1 cellular context compared by ENCODE assay signal in the genomic region with DNA sequence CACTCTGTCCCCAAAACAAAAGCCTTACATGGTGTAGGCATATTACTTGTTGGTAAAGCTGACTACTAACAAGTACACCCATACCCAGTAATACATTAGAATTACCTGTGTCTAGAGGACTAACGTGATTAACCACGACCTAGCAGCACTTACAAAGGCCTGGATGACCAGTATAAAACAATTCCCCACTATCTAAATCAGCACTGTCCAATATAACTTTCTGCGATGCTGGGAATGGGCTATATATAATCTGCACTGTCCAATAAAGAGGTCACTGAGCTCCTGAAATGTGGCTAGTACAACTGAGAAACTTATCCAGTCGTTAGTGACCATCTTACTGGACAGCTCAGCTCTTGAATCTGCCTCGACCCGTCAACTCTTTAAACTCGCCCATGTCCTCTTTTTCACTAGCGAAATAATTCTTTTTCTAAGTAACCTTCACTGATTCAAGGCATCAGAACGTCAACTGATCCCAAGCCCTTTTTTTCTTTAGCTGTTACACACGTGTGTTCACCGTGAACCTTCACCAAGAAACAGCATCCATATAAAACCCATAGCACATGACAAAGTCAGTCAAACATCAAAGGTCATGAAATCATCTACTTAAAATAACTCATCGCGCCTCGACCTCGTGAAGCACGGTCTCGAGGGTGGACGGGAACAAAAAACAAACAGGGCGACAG.
TF ChIP-seq lines count a peak whose summit lies in the region.

No MANE protein-coding gene starts in this region.

TF ChIP-seq in K562, 482 proteins besides CTCF, POLR2A, EP300 and RAD21:
- TF ChIP-seq, protein P1, sequence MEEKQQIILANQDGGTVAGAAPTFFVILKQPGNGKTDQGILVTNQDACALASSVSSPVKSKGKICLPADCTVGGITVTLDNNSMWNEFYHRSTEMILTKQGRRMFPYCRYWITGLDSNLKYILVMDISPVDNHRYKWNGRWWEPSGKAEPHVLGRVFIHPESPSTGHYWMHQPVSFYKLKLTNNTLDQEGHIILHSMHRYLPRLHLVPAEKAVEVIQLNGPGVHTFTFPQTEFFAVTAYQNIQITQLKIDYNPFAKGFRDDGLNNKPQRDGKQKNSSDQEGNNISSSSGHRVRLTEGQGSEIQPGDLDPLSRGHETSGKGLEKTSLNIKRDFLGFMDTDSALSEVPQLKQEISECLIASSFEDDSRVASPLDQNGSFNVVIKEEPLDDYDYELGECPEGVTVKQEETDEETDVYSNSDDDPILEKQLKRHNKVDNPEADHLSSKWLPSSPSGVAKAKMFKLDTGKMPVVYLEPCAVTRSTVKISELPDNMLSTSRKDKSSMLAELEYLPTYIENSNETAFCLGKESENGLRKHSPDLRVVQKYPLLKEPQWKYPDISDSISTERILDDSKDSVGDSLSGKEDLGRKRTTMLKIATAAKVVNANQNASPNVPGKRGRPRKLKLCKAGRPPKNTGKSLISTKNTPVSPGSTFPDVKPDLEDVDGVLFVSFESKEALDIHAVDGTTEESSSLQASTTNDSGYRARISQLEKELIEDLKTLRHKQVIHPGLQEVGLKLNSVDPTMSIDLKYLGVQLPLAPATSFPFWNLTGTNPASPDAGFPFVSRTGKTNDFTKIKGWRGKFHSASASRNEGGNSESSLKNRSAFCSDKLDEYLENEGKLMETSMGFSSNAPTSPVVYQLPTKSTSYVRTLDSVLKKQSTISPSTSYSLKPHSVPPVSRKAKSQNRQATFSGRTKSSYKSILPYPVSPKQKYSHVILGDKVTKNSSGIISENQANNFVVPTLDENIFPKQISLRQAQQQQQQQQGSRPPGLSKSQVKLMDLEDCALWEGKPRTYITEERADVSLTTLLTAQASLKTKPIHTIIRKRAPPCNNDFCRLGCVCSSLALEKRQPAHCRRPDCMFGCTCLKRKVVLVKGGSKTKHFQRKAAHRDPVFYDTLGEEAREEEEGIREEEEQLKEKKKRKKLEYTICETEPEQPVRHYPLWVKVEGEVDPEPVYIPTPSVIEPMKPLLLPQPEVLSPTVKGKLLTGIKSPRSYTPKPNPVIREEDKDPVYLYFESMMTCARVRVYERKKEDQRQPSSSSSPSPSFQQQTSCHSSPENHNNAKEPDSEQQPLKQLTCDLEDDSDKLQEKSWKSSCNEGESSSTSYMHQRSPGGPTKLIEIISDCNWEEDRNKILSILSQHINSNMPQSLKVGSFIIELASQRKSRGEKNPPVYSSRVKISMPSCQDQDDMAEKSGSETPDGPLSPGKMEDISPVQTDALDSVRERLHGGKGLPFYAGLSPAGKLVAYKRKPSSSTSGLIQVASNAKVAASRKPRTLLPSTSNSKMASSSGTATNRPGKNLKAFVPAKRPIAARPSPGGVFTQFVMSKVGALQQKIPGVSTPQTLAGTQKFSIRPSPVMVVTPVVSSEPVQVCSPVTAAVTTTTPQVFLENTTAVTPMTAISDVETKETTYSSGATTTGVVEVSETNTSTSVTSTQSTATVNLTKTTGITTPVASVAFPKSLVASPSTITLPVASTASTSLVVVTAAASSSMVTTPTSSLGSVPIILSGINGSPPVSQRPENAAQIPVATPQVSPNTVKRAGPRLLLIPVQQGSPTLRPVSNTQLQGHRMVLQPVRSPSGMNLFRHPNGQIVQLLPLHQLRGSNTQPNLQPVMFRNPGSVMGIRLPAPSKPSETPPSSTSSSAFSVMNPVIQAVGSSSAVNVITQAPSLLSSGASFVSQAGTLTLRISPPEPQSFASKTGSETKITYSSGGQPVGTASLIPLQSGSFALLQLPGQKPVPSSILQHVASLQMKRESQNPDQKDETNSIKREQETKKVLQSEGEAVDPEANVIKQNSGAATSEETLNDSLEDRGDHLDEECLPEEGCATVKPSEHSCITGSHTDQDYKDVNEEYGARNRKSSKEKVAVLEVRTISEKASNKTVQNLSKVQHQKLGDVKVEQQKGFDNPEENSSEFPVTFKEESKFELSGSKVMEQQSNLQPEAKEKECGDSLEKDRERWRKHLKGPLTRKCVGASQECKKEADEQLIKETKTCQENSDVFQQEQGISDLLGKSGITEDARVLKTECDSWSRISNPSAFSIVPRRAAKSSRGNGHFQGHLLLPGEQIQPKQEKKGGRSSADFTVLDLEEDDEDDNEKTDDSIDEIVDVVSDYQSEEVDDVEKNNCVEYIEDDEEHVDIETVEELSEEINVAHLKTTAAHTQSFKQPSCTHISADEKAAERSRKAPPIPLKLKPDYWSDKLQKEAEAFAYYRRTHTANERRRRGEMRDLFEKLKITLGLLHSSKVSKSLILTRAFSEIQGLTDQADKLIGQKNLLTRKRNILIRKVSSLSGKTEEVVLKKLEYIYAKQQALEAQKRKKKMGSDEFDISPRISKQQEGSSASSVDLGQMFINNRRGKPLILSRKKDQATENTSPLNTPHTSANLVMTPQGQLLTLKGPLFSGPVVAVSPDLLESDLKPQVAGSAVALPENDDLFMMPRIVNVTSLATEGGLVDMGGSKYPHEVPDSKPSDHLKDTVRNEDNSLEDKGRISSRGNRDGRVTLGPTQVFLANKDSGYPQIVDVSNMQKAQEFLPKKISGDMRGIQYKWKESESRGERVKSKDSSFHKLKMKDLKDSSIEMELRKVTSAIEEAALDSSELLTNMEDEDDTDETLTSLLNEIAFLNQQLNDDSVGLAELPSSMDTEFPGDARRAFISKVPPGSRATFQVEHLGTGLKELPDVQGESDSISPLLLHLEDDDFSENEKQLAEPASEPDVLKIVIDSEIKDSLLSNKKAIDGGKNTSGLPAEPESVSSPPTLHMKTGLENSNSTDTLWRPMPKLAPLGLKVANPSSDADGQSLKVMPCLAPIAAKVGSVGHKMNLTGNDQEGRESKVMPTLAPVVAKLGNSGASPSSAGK (IDR thresholded peaks at IDR 0.05) = peak; percentile 84
- TF ChIP-seq POLR2B (IDR thresholded peaks at IDR 0.05; ENCODE audit: low read depth, partially characterized antibody) = peak; percentile 36
- peak; percentile 60; the same call in 1 of the 2 replicates for TF ChIP-seq GTF2E2 (tag; IDR thresholded peaks at IDR 0.05)
- TF ChIP-seq ARID2 (IDR thresholded peaks at IDR 0.05) = peak; percentile 27; the same call in 1 of the 2 replicates
- no peak for TF ChIP-seq BRCA1 (IDR thresholded peaks at IDR 0.05)
- no peak for TF ChIP-seq BRCA1 (CRISPR knock-in tag; IDR thresholded peaks at IDR 0.05)
- TF ChIP-seq KDM5B (IDR thresholded peaks at IDR 0.05; ENCODE audit: insufficient replicate concordance, low read depth, low read length) = peak; percentile 12
- TF ChIP-seq, protein P2, sequence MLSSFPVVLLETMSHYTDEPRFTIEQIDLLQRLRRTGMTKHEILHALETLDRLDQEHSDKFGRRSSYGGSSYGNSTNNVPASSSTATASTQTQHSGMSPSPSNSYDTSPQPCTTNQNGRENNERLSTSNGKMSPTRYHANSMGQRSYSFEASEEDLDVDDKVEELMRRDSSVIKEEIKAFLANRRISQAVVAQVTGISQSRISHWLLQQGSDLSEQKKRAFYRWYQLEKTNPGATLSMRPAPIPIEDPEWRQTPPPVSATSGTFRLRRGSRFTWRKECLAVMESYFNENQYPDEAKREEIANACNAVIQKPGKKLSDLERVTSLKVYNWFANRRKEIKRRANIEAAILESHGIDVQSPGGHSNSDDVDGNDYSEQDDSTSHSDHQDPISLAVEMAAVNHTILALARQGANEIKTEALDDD (IDR thresholded peaks at IDR 0.05) = peak; percentile 88
- no peak for TF ChIP-seq DNMT1 (IDR thresholded peaks at IDR 0.05)
- peak; percentile 66; the same call in 1 of the 2 replicates for TF ChIP-seq MEF2A (IDR thresholded peaks at IDR 0.05; ENCODE audit: control insufficient read depth, low read depth, low read length)
- TF ChIP-seq, protein P3, sequence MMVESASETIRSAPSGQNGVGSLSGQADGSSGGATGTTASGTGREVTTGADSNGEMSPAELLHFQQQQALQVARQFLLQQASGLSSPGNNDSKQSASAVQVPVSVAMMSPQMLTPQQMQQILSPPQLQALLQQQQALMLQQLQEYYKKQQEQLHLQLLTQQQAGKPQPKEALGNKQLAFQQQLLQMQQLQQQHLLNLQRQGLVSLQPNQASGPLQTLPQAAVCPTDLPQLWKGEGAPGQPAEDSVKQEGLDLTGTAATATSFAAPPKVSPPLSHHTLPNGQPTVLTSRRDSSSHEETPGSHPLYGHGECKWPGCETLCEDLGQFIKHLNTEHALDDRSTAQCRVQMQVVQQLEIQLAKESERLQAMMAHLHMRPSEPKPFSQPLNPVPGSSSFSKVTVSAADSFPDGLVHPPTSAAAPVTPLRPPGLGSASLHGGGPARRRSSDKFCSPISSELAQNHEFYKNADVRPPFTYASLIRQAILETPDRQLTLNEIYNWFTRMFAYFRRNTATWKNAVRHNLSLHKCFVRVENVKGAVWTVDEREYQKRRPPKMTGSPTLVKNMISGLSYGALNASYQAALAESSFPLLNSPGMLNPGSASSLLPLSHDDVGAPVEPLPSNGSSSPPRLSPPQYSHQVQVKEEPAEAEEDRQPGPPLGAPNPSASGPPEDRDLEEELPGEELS (CRISPR knock-in tag; IDR thresholded peaks at IDR 0.05; ENCODE audit: borderline replicate concordance) = no peak
- 0 out of 2 replicates have a peak, but pooled peaks have one; percentile 22 for TF ChIP-seq BACH1 (tag; IDR thresholded peaks at IDR 0.05)
- TF ChIP-seq, protein P4, sequence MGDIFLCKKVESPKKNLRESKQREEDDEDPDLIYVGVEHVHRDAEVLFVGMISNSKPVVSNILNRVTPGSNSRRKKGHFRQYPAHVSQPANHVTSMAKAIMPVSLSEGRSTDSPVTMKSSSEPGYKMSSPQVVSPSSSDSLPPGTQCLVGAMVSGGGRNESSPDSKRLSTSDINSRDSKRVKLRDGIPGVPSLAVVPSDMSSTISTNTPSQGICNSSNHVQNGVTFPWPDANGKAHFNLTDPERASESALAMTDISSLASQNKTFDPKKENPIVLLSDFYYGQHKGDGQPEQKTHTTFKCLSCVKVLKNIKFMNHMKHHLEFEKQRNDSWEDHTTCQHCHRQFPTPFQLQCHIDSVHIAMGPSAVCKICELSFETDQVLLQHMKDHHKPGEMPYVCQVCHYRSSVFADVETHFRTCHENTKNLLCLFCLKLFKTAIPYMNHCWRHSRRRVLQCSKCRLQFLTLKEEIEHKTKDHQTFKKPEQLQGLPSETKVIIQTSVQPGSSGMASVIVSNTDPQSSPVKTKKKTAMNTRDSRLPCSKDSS (IDR thresholded peaks at IDR 0.05; ENCODE audit: low read depth, partially characterized antibody) = no peak
- TF ChIP-seq HMG20B (CRISPR knock-in tag; IDR thresholded peaks at IDR 0.05) = no peak
- TF ChIP-seq, protein P5, sequence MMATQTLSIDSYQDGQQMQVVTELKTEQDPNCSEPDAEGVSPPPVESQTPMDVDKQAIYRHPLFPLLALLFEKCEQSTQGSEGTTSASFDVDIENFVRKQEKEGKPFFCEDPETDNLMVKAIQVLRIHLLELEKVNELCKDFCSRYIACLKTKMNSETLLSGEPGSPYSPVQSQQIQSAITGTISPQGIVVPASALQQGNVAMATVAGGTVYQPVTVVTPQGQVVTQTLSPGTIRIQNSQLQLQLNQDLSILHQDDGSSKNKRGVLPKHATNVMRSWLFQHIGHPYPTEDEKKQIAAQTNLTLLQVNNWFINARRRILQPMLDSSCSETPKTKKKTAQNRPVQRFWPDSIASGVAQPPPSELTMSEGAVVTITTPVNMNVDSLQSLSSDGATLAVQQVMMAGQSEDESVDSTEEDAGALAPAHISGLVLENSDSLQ (IDR thresholded peaks at IDR 0.05) = peak; percentile 25; the same call in 1 of the 2 replicates
- peak; percentile 54 for TF ChIP-seq SAP30 (IDR thresholded peaks at IDR 0.05; ENCODE audit: borderline replicate concordance, insufficient read depth, low read depth, low read length, poor library complexity, severe bottlenecking)
- TF ChIP-seq, protein P6, sequence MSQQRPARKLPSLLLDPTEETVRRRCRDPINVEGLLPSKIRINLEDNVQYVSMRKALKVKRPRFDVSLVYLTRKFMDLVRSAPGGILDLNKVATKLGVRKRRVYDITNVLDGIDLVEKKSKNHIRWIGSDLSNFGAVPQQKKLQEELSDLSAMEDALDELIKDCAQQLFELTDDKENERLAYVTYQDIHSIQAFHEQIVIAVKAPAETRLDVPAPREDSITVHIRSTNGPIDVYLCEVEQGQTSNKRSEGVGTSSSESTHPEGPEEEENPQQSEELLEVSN (IDR thresholded peaks at IDR 0.05; ENCODE audit: borderline replicate concordance in 1 of 2, extremely low read depth in 1 of 2, insufficient read depth in 1 of 2, insufficient read length in 1 of 2, low read depth in 1 of 2, low read length in 1 of 2, poor library complexity in 1 of 2, severe bottlenecking in 1 of 2) = no peak
- peak in 1 of 2 experiments; percentile 67; a peak in 1 of 4 replicates for TF ChIP-seq HDAC1 (IDR thresholded peaks at IDR 0.05)
- no peak for TF ChIP-seq SLC30A9 (CRISPR knock-in tag; IDR thresholded peaks at IDR 0.05)
- TF ChIP-seq SRSF9 (IDR thresholded peaks at IDR 0.05; ENCODE audit: borderline replicate concordance, low read depth, low read length) = no peak
- TF ChIP-seq ERF (CRISPR knock-in tag; IDR thresholded peaks at IDR 0.05) = no peak
- TF ChIP-seq, protein P7, sequence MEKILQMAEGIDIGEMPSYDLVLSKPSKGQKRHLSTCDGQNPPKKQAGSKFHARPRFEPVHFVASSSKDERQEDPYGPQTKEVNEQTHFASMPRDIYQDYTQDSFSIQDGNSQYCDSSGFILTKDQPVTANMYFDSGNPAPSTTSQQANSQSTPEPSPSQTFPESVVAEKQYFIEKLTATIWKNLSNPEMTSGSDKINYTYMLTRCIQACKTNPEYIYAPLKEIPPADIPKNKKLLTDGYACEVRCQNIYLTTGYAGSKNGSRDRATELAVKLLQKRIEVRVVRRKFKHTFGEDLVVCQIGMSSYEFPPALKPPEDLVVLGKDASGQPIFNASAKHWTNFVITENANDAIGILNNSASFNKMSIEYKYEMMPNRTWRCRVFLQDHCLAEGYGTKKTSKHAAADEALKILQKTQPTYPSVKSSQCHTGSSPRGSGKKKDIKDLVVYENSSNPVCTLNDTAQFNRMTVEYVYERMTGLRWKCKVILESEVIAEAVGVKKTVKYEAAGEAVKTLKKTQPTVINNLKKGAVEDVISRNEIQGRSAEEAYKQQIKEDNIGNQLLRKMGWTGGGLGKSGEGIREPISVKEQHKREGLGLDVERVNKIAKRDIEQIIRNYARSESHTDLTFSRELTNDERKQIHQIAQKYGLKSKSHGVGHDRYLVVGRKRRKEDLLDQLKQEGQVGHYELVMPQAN (IDR thresholded peaks at IDR 0.05; ENCODE audit: borderline replicate concordance) = peak; percentile 78
- TF ChIP-seq, protein P8, sequence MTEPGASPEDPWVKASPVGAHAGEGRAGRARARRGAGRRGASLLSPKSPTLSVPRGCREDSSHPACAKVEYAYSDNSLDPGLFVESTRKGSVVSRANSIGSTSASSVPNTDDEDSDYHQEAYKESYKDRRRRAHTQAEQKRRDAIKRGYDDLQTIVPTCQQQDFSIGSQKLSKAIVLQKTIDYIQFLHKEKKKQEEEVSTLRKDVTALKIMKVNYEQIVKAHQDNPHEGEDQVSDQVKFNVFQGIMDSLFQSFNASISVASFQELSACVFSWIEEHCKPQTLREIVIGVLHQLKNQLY (CRISPR knock-in tag; conservative IDR thresholded peaks at IDR 0.05) = no peak
